Comparison of ENCODE assay signal across 10 cellular contexts in genomic region chr10:100374137-100374655, GRCh38. TPM values are rescaled to one million over a fixed set of nuclear protein-coding genes. Genes with fewer than 3 reads are reported as not detected.
DNase-seq lines count a peak whose midpoint lies in the region; ATAC-seq and TF ChIP-seq lines count a peak whose summit lies in the region.
"Had no signal": no experiment of that assay in that cellular context is flagged by ENCODE, and none has a peak within 500 bp of the region (broad histone marks: within the 10 kb centered on the region; RNA-seq: fewer than 3 reads in every experiment).

No MANE protein-coding gene starts in this region.

- H3K36me3 Mint-ChIP-seq in activated CD4-positive, alpha-beta memory T cell treated with anti-CD3 and anti-CD28 coated beads, Interleukin-2, amount 10 ng/mL, durations not matched to agents 7 days and 5 days (ENCODE audit: low read depth), result peaks cover 3% of the 10 kb centered on the region
- H3K36me3 Mint-ChIP-seq in activated T-helper 17 cell treated with anti-CD3 and anti-CD28 coated beads, Interleukin-2, amount 50 U/mL, for 72 hours (ENCODE audit: low read depth), result peaks cover 4% of the 10 kb centered on the region

- H3K36me3 ChIP-seq in heart right ventricle, result no peaks in the 10 kb centered on the region
- H3K36me3 ChIP-seq in lower lobe of right lung, result no peaks in the 10 kb centered on the region
- no peaks in the 10 kb centered on the region for H3K36me3 ChIP-seq in uterus

- H3K27ac ChIP-seq in heart right ventricle, result peak overlapping the region; percentile 83 to 97 (median 92)
- peak overlapping the region; percentile 97 for H3K27ac ChIP-seq in caudate nucleus (ENCODE audit: low read depth, low read length)
- peak overlapping the region; percentile 96 for H3K27ac ChIP-seq in lower lobe of right lung
- peak overlapping the region; percentile 96 to 97 for H3K27ac ChIP-seq in uterus

- CTCF ChIA-PET in activated CD4-positive, alpha-beta memory T cell treated with anti-CD3 and anti-CD28 coated beads, Interleukin-2, amount 10 ng/mL, durations not matched to agents 7 days and 5 days (lab: Charles Lee), result interaction anchor here (1.3 to 2.7 kb wide), 7 partner anchors 23 to 161 kb away, joined by 4 to 22 read pairs (median 5); partner anchors contain the start of genes HIF1AN and SCD

- H3K27me3 Mint-ChIP-seq in activated CD4-positive, alpha-beta memory T cell treated with anti-CD3 and anti-CD28 coated beads, Interleukin-2, amount 10 ng/mL, durations not matched to agents 7 days and 5 days, result no peaks in the 10 kb centered on the region
- H3K27me3 Mint-ChIP-seq in activated T-helper 17 cell treated with anti-CD3 and anti-CD28 coated beads, Interleukin-2, amount 50 U/mL, for 72 hours, result no peaks in the 10 kb centered on the region

- POLR2A ChIA-PET in activated CD4-positive, alpha-beta memory T cell treated with anti-CD3 and anti-CD28 coated beads, Interleukin-2, amount 10 ng/mL, durations not matched to agents 7 days and 5 days (lab: Charles Lee), result interaction anchor here (1.0 to 3.0 kb wide), 12 partner anchors 9 to 161 kb away, joined by 3 to 65 read pairs (median 6); partner anchors contain the start of genes HIF1AN and SCD

- intact Hi-C loops in heart right ventricle (cut with DNase I), result no loop called here
- intact Hi-C loops in Right ventricle myocardium superior (cut with DNase I), result no loop called here
- intact Hi-C loops in lower lobe of right lung (cut with DNase I), result no loop called here
- intact Hi-C loops in uterus (cut with DNase I; ENCODE audit: low total_unique reads), result no loop called here

- DNase-seq in heart right ventricle (no peak), Right ventricle myocardium superior (no peak), caudate nucleus (lab: John Stamatoyannopoulos, UW) (peak in 5 of 61 donors; percentile 48 to 72 (median 63)), lower lobe of right lung (no peak), uterus (no peak)
- no peak for DNase-seq in activated CD4-positive, alpha-beta memory T cell treated with anti-CD3 and anti-CD28 coated beads, Interleukin-2, amount 10 ng/mL, durations not matched to agents 7 days and 5 days
- DNase-seq in stimulated activated CD8-positive, alpha-beta memory T cell treated with anti-CD3 and anti-CD28 coated beads, Interleukin-4, amount 100 ng/mL, for 48 hours, result no peak

- 14 to 17% methylated on average over 4 of the region's 4 CpGs for WGBS in heart right ventricle, 2 donors

- H3K27ac Mint-ChIP-seq in activated CD4-positive, alpha-beta memory T cell treated with anti-CD3 and anti-CD28 coated beads, Interleukin-2, amount 10 ng/mL, durations not matched to agents 7 days and 5 days, result no peak overlapping the region
- H3K27ac Mint-ChIP-seq in activated T-helper 17 cell treated with anti-CD3 and anti-CD28 coated beads, Interleukin-2, amount 50 U/mL, for 72 hours, result no peak overlapping the region
- H3K27ac Mint-ChIP-seq: CD14-positive monocyte had no signal

- H3K4me1 ChIP-seq in heart right ventricle, result peaks cover 11 to 53% (median 40%) of the 10 kb centered on the region in 9 donors
- peaks cover 46% of the 10 kb centered on the region for H3K4me1 ChIP-seq in lower lobe of right lung
- H3K4me1 ChIP-seq in uterus, result no peaks in the 10 kb centered on the region

- H3K27me3 ChIP-seq in heart right ventricle, result no peaks in the 10 kb centered on the region
- H3K27me3 ChIP-seq in lower lobe of right lung (ENCODE audit: low read depth), result no peaks in the 10 kb centered on the region
- no peaks in the 10 kb centered on the region for H3K27me3 ChIP-seq in uterus

- no peak for TF ChIP-seq POLR2A in uterus (IDR thresholded peaks at IDR 0.05)

- ATAC-seq in heart right ventricle (peak in 1 of 8 donors; percentile 1), Right ventricle myocardium superior (ENCODE audit: poor library complexity) (no peak), lower lobe of right lung (no peak)
- no peak for ATAC-seq in activated T-helper 17 cell treated with anti-CD3 and anti-CD28 coated beads, Interleukin-2, amount 50 U/mL, for 72 hours (replicated peaks)

- H3K4me1 Mint-ChIP-seq in activated CD4-positive, alpha-beta memory T cell treated with anti-CD3 and anti-CD28 coated beads, Interleukin-2, amount 10 ng/mL, durations not matched to agents 7 days and 5 days, result peaks cover 37% of the 10 kb centered on the region
- H3K4me1 Mint-ChIP-seq in activated T-helper 17 cell treated with anti-CD3 and anti-CD28 coated beads, Interleukin-2, amount 50 U/mL, for 72 hours, result peaks cover 13% of the 10 kb centered on the region

- H3K9me3 Mint-ChIP-seq in activated CD4-positive, alpha-beta memory T cell treated with anti-CD3 and anti-CD28 coated beads, Interleukin-2, amount 10 ng/mL, durations not matched to agents 7 days and 5 days, result no peaks in the 10 kb centered on the region
- no peaks in the 10 kb centered on the region for H3K9me3 Mint-ChIP-seq in activated T-helper 17 cell treated with anti-CD3 and anti-CD28 coated beads, Interleukin-2, amount 50 U/mL, for 72 hours
- H3K9me3 Mint-ChIP-seq: T-helper 1 cell treated with Interleukin-12 subunit alpha and Interleukin-12 subunit beta and Interleukin-4 antibody, amounts not matched to agents 30 μg/mL and 1 μg/mL, for 36 hours had no signal

- H3K4me3 Mint-ChIP-seq in activated CD4-positive, alpha-beta memory T cell treated with anti-CD3 and anti-CD28 coated beads, Interleukin-2, amount 10 ng/mL, durations not matched to agents 7 days and 5 days, result no peak overlapping the region
- no peak overlapping the region for H3K4me3 Mint-ChIP-seq in activated T-helper 17 cell treated with anti-CD3 and anti-CD28 coated beads, Interleukin-2, amount 50 U/mL, for 72 hours
- H3K4me3 Mint-ChIP-seq: CD14-positive monocyte; T-helper 1 cell treated with Interleukin-12 subunit alpha and Interleukin-12 subunit beta and Interleukin-4 antibody, amounts not matched to agents 30 μg/mL and 1 μg/mL, for 36 hours had no signal

- TF ChIP-seq CTCF in heart right ventricle (IDR thresholded peaks at IDR 0.05) (no peak), lower lobe of right lung (IDR thresholded peaks at IDR 0.05) (no peak), uterus (IDR thresholded peaks at IDR 0.05) (no peak)

- H3K9me3 ChIP-seq in heart right ventricle (no peaks in the 10 kb centered on the region), lower lobe of right lung (no peaks in the 10 kb centered on the region), uterus (no peaks in the 10 kb centered on the region)

- H3K4me3 ChIP-seq in heart right ventricle, result peak overlapping the region; percentile 39 to 82 (median 65)
- H3K4me3 ChIP-seq in lower lobe of right lung, result peak overlapping the region; percentile 64
- H3K4me3 ChIP-seq in uterus, result peak overlapping the region; percentile 53 to 56

RNA-seq across cellular contexts. Expression of gene SCD, which starts 27.2 kb away (rescaled TPM):
- 10 to 100 TPM in 6 of 10 donors, 1 to 10 TPM in 4; 1.8 to 24.7 (median 12.6) TPM for total RNA-seq in heart right ventricle
- 10 to 100 TPM; 44.6 to 62.7 TPM for polyA plus RNA-seq in heart right ventricle
- 21.2 TPM for total RNA-seq in Right ventricle myocardium superior
- total RNA-seq in lower lobe of right lung, result 327 TPM
- 10 to 100 TPM in 1 of 4 donors, 1 to 10 TPM in 2, under 1 TPM in 1; 0.59 to 29.8 (median 6.0) TPM for total RNA-seq in uterus
- total RNA-seq in activated CD4-positive, alpha-beta memory T cell treated with anti-CD3 and anti-CD28 coated beads, Interleukin-2, amount 10 ng/mL, durations not matched to agents 7 days and 5 days, result 100 to 1,000 TPM; 198 to 202 TPM
- total RNA-seq in activated T-helper 17 cell treated with anti-CD3 and anti-CD28 coated beads, Interleukin-2, amount 50 U/mL, for 72 hours, result 100 to 1,000 TPM in 1 of 2 donors, 10 to 100 TPM in 1; 99.1 to 160 TPM

RNA-seq across cellular contexts. Expression of gene PKD2L1, which starts 44.2 kb away (rescaled TPM):
- total RNA-seq in heart right ventricle (not detected), Right ventricle myocardium superior (not detected), lower lobe of right lung (3.4 TPM), uterus (not detected)
- polyA plus RNA-seq in heart right ventricle, result not detected
- under 1 TPM in 1 of 2 experiments, not detected in 1; 0.18 TPM for total RNA-seq in activated CD4-positive, alpha-beta memory T cell treated with anti-CD3 and anti-CD28 coated beads, Interleukin-2, amount 10 ng/mL, durations not matched to agents 7 days and 5 days
- total RNA-seq in activated T-helper 17 cell treated with anti-CD3 and anti-CD28 coated beads, Interleukin-2, amount 50 U/mL, for 72 hours, result under 1 TPM; 0.30 to 0.66 TPM
